ENCODE assay signal across 23 cellular contexts in genomic region chr14:43135877-43136411, GRCh38.
"Had no signal": no experiment of that assay in that cellular context is flagged by ENCODE, and none has a peak within 500 bp of the region (broad histone marks: within the 10 kb centered on the region; RNA-seq: fewer than 3 reads in every experiment).

No MANE protein-coding gene starts in this region.

- H3K36me3 ChIP-seq: adrenal gland, breast epithelium, MG63 had no signal

- H3K27me3 ChIP-seq: adrenal gland, breast epithelium, MG63 had no signal

- H3K27ac ChIP-seq: adrenal gland, breast epithelium had no signal

- ATAC-seq: activated CD4-positive, CD25-positive, alpha-beta regulatory T cell treated with anti-CD3 and anti-CD28 coated beads, Interleukin-2, amount 50 U/mL, for 24 hours; activated CD8-positive, alpha-beta T cell treated with anti-CD3 and anti-CD28 coated beads for 36 hours; activated T-cell treated with anti-CD3 and anti-CD28 coated beads, Interleukin-2, amount 50 U/mL, for 72 hours; Panc1 had no signal

- H3K4me3 ChIP-seq: adrenal gland, breast epithelium, MG63 had no signal

- H3K4me1 ChIP-seq: adrenal gland, breast epithelium had no signal

- DNase-seq: activated CD4-positive, alpha-beta T cell treated with anti-CD3 and anti-CD28 coated beads for 4 hours; activated CD8-positive, alpha-beta memory T cell treated with anti-CD3 and anti-CD28 coated beads, Interleukin-2, amount 50 U/mL, for 4 hours; activated CD8-positive, alpha-beta T cell treated with anti-CD3 and anti-CD28 coated beads for 36 hours; activated naive CD4-positive, alpha-beta T cell treated with anti-CD3 and anti-CD28 coated beads, Interleukin-2, amount 50 U/mL, for 16 hours; activated naive CD8-positive, alpha-beta T cell treated with anti-CD3 and anti-CD28 coated beads, Interleukin-2, amount 10 ng/mL, durations not matched to agents 7 days and 5 days; activated T-cell treated with anti-CD3 and anti-CD28 coated beads, Interleukin-2, amount 50 U/mL, for 72 hours; adrenal gland; anterior cingulate cortex; central memory CD4-positive, alpha-beta T cell; MG63; NCI-H1105; NCI-H1436; NCI-H1694 treated with DMSO at 0.1 percent for 48 hours; NCI-H2029 treated with DMSO at 0.1 percent for 48 hours; NCI-H510A treated with DMSO at 0.1 percent for 48 hours; NCI-H69; NK-92 treated with Interleukin-12 subunit alpha and Interleukin-12 subunit beta, amount 100 ng/mL, for 24 hours; OCI-M1; RPMI8226; SHP77 treated with DMSO at 0.1 percent for 48 hours had no signal

- H3K9me3 ChIP-seq: adrenal gland, MG63 had no signal
